Comparison of ENCODE assay signal across 8 cellular contexts in the genomic region with DNA sequence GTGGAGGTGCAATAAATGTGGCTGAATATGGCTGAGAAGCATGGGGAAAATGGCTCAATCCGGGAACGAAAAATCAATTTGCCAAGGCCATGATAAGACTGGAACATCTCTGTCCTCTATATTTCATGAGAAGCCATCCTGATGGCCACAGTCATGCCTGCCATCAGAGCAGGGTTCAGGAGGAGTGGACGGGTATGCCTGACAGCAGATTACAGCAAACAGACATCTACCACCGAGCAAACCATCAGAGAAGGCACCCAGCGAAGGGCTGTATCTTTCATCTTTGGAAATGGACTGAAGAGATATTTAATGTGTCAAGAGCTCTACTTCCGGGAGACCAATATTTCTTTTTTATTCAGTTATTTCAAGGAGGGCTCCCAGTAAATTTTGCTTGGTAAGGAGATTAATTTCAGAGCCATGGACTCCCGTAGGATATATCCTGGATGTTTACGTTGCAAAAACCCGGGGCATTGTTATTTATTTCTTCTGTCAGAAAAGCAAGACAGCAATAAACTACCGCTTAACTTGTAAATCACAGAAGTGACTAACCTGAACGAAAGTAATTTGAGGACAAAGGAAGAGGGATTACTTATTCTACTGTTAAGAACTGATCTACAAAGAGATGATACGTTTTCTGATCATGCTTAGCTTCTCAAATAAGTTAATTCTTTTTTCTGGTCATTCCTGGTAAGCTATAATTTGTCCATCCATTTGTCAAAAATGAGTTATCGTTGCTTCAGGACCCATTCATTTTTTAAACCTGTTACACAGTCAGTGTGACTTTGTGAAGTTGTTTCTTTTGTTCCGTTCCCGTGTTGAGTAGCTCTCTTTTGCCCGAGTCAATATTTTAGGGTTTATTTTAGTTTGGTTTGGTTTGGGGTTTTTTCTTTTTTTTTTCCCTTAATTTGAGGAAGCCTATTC.
DNase-seq lines count a peak whose midpoint lies in the region; ATAC-seq, FAIRE-seq and TF ChIP-seq lines count a peak whose summit lies in the region.

No MANE protein-coding gene starts in this region.

- H3K4me1 Mint-ChIP-seq in activated naive CD8-positive, alpha-beta T cell treated with anti-CD3 and anti-CD28 coated beads, Interleukin-2, amount 50 U/mL, for 24 hours, result peaks cover 62% of the 10 kb centered on the region

- FAIRE-seq in HTR-8/SVneo (lab: Jason Lieb, UNC), result no peak

- no peaks in the 10 kb centered on the region for H3K27me3 ChIP-seq in iPS-20b (ENCODE audit: insufficient read depth, low read length)

- H3K4me3 Mint-ChIP-seq in activated naive CD8-positive, alpha-beta T cell treated with anti-CD3 and anti-CD28 coated beads, Interleukin-2, amount 50 U/mL, for 24 hours, result peak overlapping the region; percentile 84

- H3K9me3 ChIP-seq in iPS-20b (ENCODE audit: insufficient read depth, low read depth, low read length), result no peaks in the 10 kb centered on the region

- no peaks in the 10 kb centered on the region for H3K36me3 Mint-ChIP-seq in activated naive CD8-positive, alpha-beta T cell treated with anti-CD3 and anti-CD28 coated beads, Interleukin-2, amount 50 U/mL, for 24 hours (ENCODE audit: low read depth)

- no peaks in the 10 kb centered on the region for H3K9me3 Mint-ChIP-seq in activated naive CD8-positive, alpha-beta T cell treated with anti-CD3 and anti-CD28 coated beads, Interleukin-2, amount 50 U/mL, for 24 hours

- no peak for ATAC-seq in activated naive CD8-positive, alpha-beta T cell treated with anti-CD3 and anti-CD28 coated beads, Interleukin-2, amount 50 U/mL, for 24 hours
- ATAC-seq in GM19351 (IDR thresholded peaks at IDR 0.05; ENCODE audit: unreplicated experiment), result no peak

- H3K4me3 ChIP-seq in GM12865 (ENCODE audit: low read depth, low read length) (peak overlapping the region; percentile 58), LNCaP clone FGC (ENCODE audit: low read depth, low read length) (peak overlapping the region; percentile 43), iPS-20b (ENCODE audit: low read length) (peak overlapping the region; percentile 52), skin epidermis (peak overlapping the region; percentile 6 to 39 (median 23))

- peaks cover 54% of the 10 kb centered on the region for H3K4me1 ChIP-seq in iPS-20b (ENCODE audit: insufficient read depth, low read length)

- peak overlapping the region; percentile 71; the same call in 1 of the 2 replicates for H3K9ac ChIP-seq in iPS-20b (ENCODE audit: low read depth, low read length)

- H3K27ac ChIP-seq in iPS-20b (ENCODE audit: low read length) (peak overlapping the region; percentile 56), skin epidermis (peak overlapping the region in 20 of 21 experiments; percentile 68 to 97 (median 89))

- no peaks in the 10 kb centered on the region for H3K36me3 ChIP-seq in iPS-20b (ENCODE audit: insufficient read depth, low read depth, low read length)

- TF ChIP-seq CTCF in GM12865 (IDR thresholded peaks at IDR 0.05; ENCODE audit: insufficient read depth, low read depth, low read length, missing control alignments) (no peak), LNCaP clone FGC (IDR thresholded peaks at IDR 0.05; ENCODE audit: control insufficient read depth, extremely low read depth, insufficient read depth) (no peak)

- no peaks in the 10 kb centered on the region for H3K27me3 Mint-ChIP-seq in activated naive CD8-positive, alpha-beta T cell treated with anti-CD3 and anti-CD28 coated beads, Interleukin-2, amount 50 U/mL, for 24 hours

- DNase-seq in GM12865 (ENCODE audit: low read depth), result no peak
- no peak for DNase-seq in LNCaP clone FGC (ENCODE audit: low read depth)
- DNase-seq in activated naive CD8-positive, alpha-beta T cell treated with anti-CD3 and anti-CD28 coated beads, Interleukin-2, amount 50 U/mL, for 24 hours, result no peak
- no peak for DNase-seq in islet precursor cell
- DNase-seq in HTR-8/SVneo (ENCODE audit: insufficient read length, low spot score), result no peak

- H3K27ac Mint-ChIP-seq in activated naive CD8-positive, alpha-beta T cell treated with anti-CD3 and anti-CD28 coated beads, Interleukin-2, amount 50 U/mL, for 24 hours, result peak overlapping the region; percentile 73
